Comparison of ENCODE assay signal across 9 cellular contexts in the genomic region with DNA sequence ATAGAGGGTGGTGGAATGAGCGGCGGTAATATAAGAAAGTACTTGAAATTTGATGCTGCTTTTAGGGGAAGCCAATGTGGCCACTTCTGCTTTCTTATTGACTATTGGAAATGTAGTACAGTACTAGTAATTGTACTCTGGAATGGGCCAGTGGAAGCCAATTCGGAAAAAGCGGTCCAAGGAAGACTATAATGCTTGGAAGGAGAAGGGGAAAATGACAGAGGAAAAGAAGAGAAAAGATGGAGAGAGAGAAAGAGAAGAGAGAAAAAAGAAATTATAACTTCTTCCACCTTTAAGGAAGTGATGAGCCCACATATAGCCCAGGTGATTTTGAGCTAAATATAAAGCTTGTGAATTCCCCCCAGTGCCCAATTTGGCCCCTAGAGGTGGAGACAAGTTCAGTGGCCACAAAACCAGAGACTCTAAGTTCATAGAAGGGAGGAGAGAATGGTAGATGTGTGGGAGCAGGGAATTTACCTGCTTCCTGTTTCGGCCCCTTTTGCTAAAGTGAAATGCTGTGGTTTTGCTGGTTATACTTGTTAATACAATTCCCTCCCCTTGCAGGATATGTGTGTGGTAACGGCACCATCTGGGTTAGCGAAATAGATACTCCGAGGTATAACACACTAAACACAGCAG. TPM values are rescaled to one million over a fixed set of nuclear protein-coding genes. Genes with fewer than 3 reads are reported as not detected.
DNase-seq lines count a peak whose midpoint lies in the region; ATAC-seq and TF ChIP-seq lines count a peak whose summit lies in the region.
"Had no signal": no experiment of that assay in that cellular context is flagged by ENCODE, and none has a peak within 500 bp of the region (broad histone marks: within the 10 kb centered on the region; RNA-seq: fewer than 3 reads in every experiment).

No MANE protein-coding gene starts in this region.

- intact Hi-C loops in colonic mucosa (cut with DNase I): no loop called here

- peak; percentile 72 for ATAC-seq in GM18511 (IDR thresholded peaks at IDR 0.05; ENCODE audit: unreplicated experiment)
- peak; percentile 56 for ATAC-seq in HG02623 (IDR thresholded peaks at IDR 0.05; ENCODE audit: unreplicated experiment)

- peaks cover 0 to 4% of the 10 kb centered on the region in 2 experiments; a peak in 1 of 4 replicates for H3K4me1 ChIP-seq in SK-N-SH (ENCODE audit: control insufficient read depth in 1 of 2, insufficient read depth in 2 of 2, low read depth in 1 of 2, low read length in 1 of 2)
- peaks cover 7% of the 10 kb centered on the region for H3K4me1 ChIP-seq in colonic mucosa

- H3K9ac ChIP-seq in SK-N-SH (no peak overlapping the region), colonic mucosa (ENCODE audit: low read depth in 2 of 2, low read length in 2 of 2) (no peak overlapping the region)

- POLR2A ChIA-PET in SK-N-SH (lab: Yijun Ruan, JAX): no interaction called here

- no peaks in the 10 kb centered on the region for H3K36me3 ChIP-seq in SK-N-SH (replicated peaks in 1 of 2; ENCODE audit: control insufficient read depth in 1 of 2, insufficient read depth in 2 of 2, low read length in 1 of 2)
- H3K36me3 ChIP-seq in colonic mucosa: no peaks in the 10 kb centered on the region

- CTCF ChIA-PET in SK-N-SH (lab: Yijun Ruan, JAX): no interaction called here

- no peak for TF ChIP-seq EP300 in SK-N-SH (IDR thresholded peaks at IDR 0.05; ENCODE audit: borderline replicate concordance in 1 of 2, low read depth in 1 of 2, low read length in 1 of 2)

- no peaks in the 10 kb centered on the region for H3K79me2 ChIP-seq in SK-N-SH (ENCODE audit: insufficient read depth)

- TF ChIP-seq CTCF in SK-N-SH (IDR thresholded peaks at IDR 0.05) (no peak), colonic mucosa (IDR thresholded peaks at IDR 0.05) (no peak)

- no peak overlapping the region for H3K4me2 ChIP-seq in SK-N-SH

- peak; percentile 54 for DNase-seq in NOMO-1 treated with dmso at 0.1 percent for 144 hours (lab: John Stamatoyannopoulos, UW; ENCODE audit: unreplicated experiment)
- DNase-seq in germinal center (ENCODE audit: low spot score): peak; percentile 55
- no peak for DNase-seq in NCI-H2171 treated with DMSO at 0.1 percent for 48 hours (lab: John Stamatoyannopoulos, UW)
- no peak for DNase-seq in SK-N-SH
- no peak for DNase-seq in G401 (ENCODE audit: low spot score)
- DNase-seq in colonic mucosa: no peak
- DNase-seq: IMR-90 had no signal

- TF ChIP-seq RAD21 in SK-N-SH (IDR thresholded peaks at IDR 0.05; ENCODE audit: low read length): no peak

- H3K9me2 ChIP-seq in SK-N-SH: no peaks in the 10 kb centered on the region

- H3K9me3 ChIP-seq in SK-N-SH (no peaks in the 10 kb centered on the region), colonic mucosa (no peaks in the 10 kb centered on the region)

- H3K27me3 ChIP-seq in SK-N-SH (ENCODE audit: insufficient read depth) (no peaks in the 10 kb centered on the region), colonic mucosa (no peaks in the 10 kb centered on the region)

- H3K27ac ChIP-seq in SK-N-SH (ENCODE audit: low read depth in 2 of 2, low read length in 1 of 2): no peak overlapping the region
- no peak overlapping the region for H3K27ac ChIP-seq in colonic mucosa

- no peak overlapping the region; the same call in 1 of the 2 replicates for H2AFZ ChIP-seq in SK-N-SH (ENCODE audit: low read depth)

- H3K4me3 ChIP-seq in SK-N-SH (ENCODE audit: low read depth in 2 of 2, low read length in 1 of 2) (no peak overlapping the region), colonic mucosa (no peak overlapping the region)

- in situ Hi-C loops in G401 (cut with HindIII; ENCODE audit: low sequenced_read_pairs): no loop called here

- H3F3A ChIP-seq in SK-N-SH (replicated peaks; ENCODE audit: insufficient read depth): no peaks in the 10 kb centered on the region

- no peaks in the 10 kb centered on the region for H4K20me1 ChIP-seq in SK-N-SH (ENCODE audit: insufficient read depth)

- WGBS in SK-N-SH (ENCODE audit: low lambda C conversion rate): 86% methylated on average over 8 of the region's 8 CpGs

TF ChIP-seq in SK-N-SH, 30 proteins besides CTCF, POLR2A, EP300 and RAD21 (continues in another document):
- TF ChIP-seq MXI1 (IDR thresholded peaks at IDR 0.05; ENCODE audit: low read depth, low read length) (no peak), GABPA (IDR thresholded peaks at IDR 0.05; ENCODE audit: low read depth) (no peak), YY1 (IDR thresholded peaks at IDR 0.05; ENCODE audit: low read depth) (no peak), IRF3 (IDR thresholded peaks at IDR 0.05; ENCODE audit: low read depth, low read length) (no peak), RFX5 (IDR thresholded peaks at IDR 0.05; ENCODE audit: low read length) (no peak), FOSL2 (IDR thresholded peaks at IDR 0.05; ENCODE audit: borderline replicate concordance, low read depth) (no peak), RCOR1 (IDR thresholded peaks at IDR 0.05; ENCODE audit: low read length) (no peak), EZH2phosphoT487 (IDR thresholded peaks at IDR 0.05; ENCODE audit: borderline replicate concordance, low read depth) (no peak), FOXM1 (IDR thresholded peaks at IDR 0.05; ENCODE audit: low read depth) (no peak), RXRA (IDR thresholded peaks at IDR 0.05; ENCODE audit: borderline replicate concordance, low read depth) (no peak), POLR2AphosphoS5 (IDR thresholded peaks at IDR 0.05; ENCODE audit: low read depth, low read length) (no peak), MEF2A (IDR thresholded peaks at IDR 0.05; ENCODE audit: borderline replicate concordance, low read depth) (no peak), CHD2 (IDR thresholded peaks at IDR 0.05; ENCODE audit: low read length, partially characterized antibody) (no peak)
- TF ChIP-seq, protein P1, sequence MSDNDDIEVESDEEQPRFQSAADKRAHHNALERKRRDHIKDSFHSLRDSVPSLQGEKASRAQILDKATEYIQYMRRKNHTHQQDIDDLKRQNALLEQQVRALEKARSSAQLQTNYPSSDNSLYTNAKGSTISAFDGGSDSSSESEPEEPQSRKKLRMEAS (IDR thresholded peaks at IDR 0.05; ENCODE audit: low read depth): no peak
- TF ChIP-seq, protein P2, sequence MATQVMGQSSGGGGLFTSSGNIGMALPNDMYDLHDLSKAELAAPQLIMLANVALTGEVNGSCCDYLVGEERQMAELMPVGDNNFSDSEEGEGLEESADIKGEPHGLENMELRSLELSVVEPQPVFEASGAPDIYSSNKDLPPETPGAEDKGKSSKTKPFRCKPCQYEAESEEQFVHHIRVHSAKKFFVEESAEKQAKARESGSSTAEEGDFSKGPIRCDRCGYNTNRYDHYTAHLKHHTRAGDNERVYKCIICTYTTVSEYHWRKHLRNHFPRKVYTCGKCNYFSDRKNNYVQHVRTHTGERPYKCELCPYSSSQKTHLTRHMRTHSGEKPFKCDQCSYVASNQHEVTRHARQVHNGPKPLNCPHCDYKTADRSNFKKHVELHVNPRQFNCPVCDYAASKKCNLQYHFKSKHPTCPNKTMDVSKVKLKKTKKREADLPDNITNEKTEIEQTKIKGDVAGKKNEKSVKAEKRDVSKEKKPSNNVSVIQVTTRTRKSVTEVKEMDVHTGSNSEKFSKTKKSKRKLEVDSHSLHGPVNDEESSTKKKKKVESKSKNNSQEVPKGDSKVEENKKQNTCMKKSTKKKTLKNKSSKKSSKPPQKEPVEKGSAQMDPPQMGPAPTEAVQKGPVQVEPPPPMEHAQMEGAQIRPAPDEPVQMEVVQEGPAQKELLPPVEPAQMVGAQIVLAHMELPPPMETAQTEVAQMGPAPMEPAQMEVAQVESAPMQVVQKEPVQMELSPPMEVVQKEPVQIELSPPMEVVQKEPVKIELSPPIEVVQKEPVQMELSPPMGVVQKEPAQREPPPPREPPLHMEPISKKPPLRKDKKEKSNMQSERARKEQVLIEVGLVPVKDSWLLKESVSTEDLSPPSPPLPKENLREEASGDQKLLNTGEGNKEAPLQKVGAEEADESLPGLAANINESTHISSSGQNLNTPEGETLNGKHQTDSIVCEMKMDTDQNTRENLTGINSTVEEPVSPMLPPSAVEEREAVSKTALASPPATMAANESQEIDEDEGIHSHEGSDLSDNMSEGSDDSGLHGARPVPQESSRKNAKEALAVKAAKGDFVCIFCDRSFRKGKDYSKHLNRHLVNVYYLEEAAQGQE (IDR thresholded peaks at IDR 0.05; ENCODE audit: low read depth, low read length): no peak
- TF ChIP-seq, protein P3, sequence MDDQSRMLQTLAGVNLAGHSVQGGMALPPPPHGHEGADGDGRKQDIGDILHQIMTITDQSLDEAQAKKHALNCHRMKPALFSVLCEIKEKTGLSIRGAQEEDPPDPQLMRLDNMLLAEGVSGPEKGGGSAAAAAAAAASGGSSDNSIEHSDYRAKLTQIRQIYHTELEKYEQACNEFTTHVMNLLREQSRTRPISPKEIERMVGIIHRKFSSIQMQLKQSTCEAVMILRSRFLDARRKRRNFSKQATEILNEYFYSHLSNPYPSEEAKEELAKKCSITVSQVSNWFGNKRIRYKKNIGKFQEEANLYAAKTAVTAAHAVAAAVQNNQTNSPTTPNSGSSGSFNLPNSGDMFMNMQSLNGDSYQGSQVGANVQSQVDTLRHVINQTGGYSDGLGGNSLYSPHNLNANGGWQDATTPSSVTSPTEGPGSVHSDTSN (IDR thresholded peaks at IDR 0.05): no peak

RNA-seq across cellular contexts. Expression of gene DUSP10, which starts 35.7 kb away (rescaled TPM):
- 6.4 and 6.8 TPM in 2 replicates for polyA plus RNA-seq in SK-N-SH (2012; rRNA removed)
- polyA plus RNA-seq in SK-N-SH (2012; cell fraction: cytosol; rRNA removed): 5.0 and 5.2 TPM in 2 replicates
- polyA plus RNA-seq in SK-N-SH (2012; cell fraction: nucleus; rRNA removed): 8.0 and 11.1 TPM in 2 replicates
- not detected in 2 replicates for total RNA-seq in G401 (2014; rRNA removed; shearing (Covaris generic))
- 1 to 10 TPM; 2.8 to 8.1 TPM for total RNA-seq in colonic mucosa

Comparison
In these comparisons a context has a peak if more than half of its experiments do, and no peak if none do; other contexts are left out.
1. DNase-seq: peak in NOMO-1 treated with dmso at 0.1 percent for 144 hours (single experiment) and germinal center (single experiment); none in NCI-H2171 treated with DMSO at 0.1 percent for 48 hours (single experiment), SK-N-SH (single experiment), G401 (single experiment) and colonic mucosa (single experiment).